Comparison of ENCODE assay signal across 8 cellular contexts in genomic region chr2:61763605-61764034, GRCh38.
DNase-seq lines count a peak whose midpoint lies in the region; ATAC-seq and TF ChIP-seq lines count a peak whose summit lies in the region.

No MANE protein-coding gene starts in this region.

- H3K4me3 ChIP-seq in OCI-LY3 (ENCODE audit: low read length) (peak overlapping the region; percentile 97), brain microvascular endothelial cell (ENCODE audit: low read depth, low read length) (peak overlapping the region; percentile 77), iPS-15b (ENCODE audit: low read depth, low read length) (peak overlapping the region; percentile 94)

- H4K20me1 ChIP-seq in OCI-LY3 (ENCODE audit: insufficient read depth, low read length), result no peaks in the 10 kb centered on the region

- in situ Hi-C loops in brain microvascular endothelial cell (cut with HindIII; ENCODE audit: low pct_ligation_motif_present, low sequenced_read_pairs), result no loop called here

- H3K9me3 ChIP-seq in OCI-LY3 (ENCODE audit: insufficient read depth, low read length) (no peaks in the 10 kb centered on the region), iPS-15b (ENCODE audit: control insufficient read depth, insufficient read depth, low read length) (no peaks in the 10 kb centered on the region)

- H3K27me3 ChIP-seq in OCI-LY3 (ENCODE audit: low read depth, low read length) (no peaks in the 10 kb centered on the region), brain microvascular endothelial cell (replicated peaks) (no peaks in the 10 kb centered on the region), iPS-15b (ENCODE audit: control insufficient read depth, insufficient read depth, low read length) (no peaks in the 10 kb centered on the region)

- peak overlapping the region; percentile 71 for H3K27ac ChIP-seq in OCI-LY3 (ENCODE audit: low read length)
- peak overlapping the region; percentile 99 for H3K27ac ChIP-seq in brain microvascular endothelial cell

- DNase-seq in COR-L47 (lab: John Stamatoyannopoulos, UW) (peak; percentile 83), brain microvascular endothelial cell (peak; percentile 80), renal cortical epithelial cell (ENCODE audit: low read depth) (peak; percentile 76)
- no peak for DNase-seq in effector CD4-positive, alpha-beta T cell

- TF ChIP-seq CTCF in OCI-LY3 (IDR thresholded peaks at IDR 0.05; ENCODE audit: low read depth, low read length) (peak; percentile 18; the same call in 1 of the 2 replicates), brain microvascular endothelial cell (IDR thresholded peaks at IDR 0.05; ENCODE audit: low read depth, low read length, missing control alignments) (peak; percentile 40)

- peak overlapping the region; percentile 92 for H3K9ac ChIP-seq in OCI-LY3 (ENCODE audit: low read length)
- peak overlapping the region; percentile 70 for H3K9ac ChIP-seq in iPS-15b (ENCODE audit: low read depth, low read length)

- H3K4me1 ChIP-seq in OCI-LY3 (ENCODE audit: low read length) (peaks cover 15% of the 10 kb centered on the region), iPS-15b (ENCODE audit: control insufficient read depth, insufficient read depth, low read length) (peaks cover 3% of the 10 kb centered on the region)

- peak overlapping the region; percentile 95 for H2AFZ ChIP-seq in OCI-LY3 (ENCODE audit: low read depth, low read length)

- ATAC-seq in GM19397 (IDR thresholded peaks at IDR 0.05; ENCODE audit: unreplicated experiment), result peak; percentile 3
- ATAC-seq in HG03521 (IDR thresholded peaks at IDR 0.05; ENCODE audit: unreplicated experiment), result peak; percentile 3

- H3K36me3 ChIP-seq in OCI-LY3 (replicated peaks; ENCODE audit: low read depth, low read length) (no peaks in the 10 kb centered on the region), brain microvascular endothelial cell (replicated peaks) (no peaks in the 10 kb centered on the region), iPS-15b (ENCODE audit: control insufficient read depth, insufficient read depth, low read length) (no peaks in the 10 kb centered on the region)

- H3K4me2 ChIP-seq in OCI-LY3 (ENCODE audit: low read length), result peak overlapping the region; percentile 89

- no peaks in the 10 kb centered on the region for H3K79me2 ChIP-seq in OCI-LY3 (ENCODE audit: low read length)
